In genomic region chr17:82022310-82022980, GRCh38 we compare ENCODE assay signal across 1 cellular context.
TF ChIP-seq lines count a peak whose summit lies in the region.

Gene CENPX, minus strand, starts transcription at chr17:82022878. Its CDS starts 17 bp downstream, at chr17:82022861.

TF ChIP-seq in HEK293, 187 proteins besides CTCF, POLR2A, EP300 and RAD21 (continued from another document):
- TF ChIP-seq, protein P1, sequence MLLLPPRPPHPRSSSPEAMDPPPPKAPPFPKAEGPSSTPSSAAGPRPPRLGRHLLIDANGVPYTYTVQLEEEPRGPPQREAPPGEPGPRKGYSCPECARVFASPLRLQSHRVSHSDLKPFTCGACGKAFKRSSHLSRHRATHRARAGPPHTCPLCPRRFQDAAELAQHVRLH (tag by site-specific recombination; IDR thresholded peaks at IDR 0.05), result no peak
- TF ChIP-seq ZNF138 (tag by site-specific recombination; IDR thresholded peaks at IDR 0.05; ENCODE audit: borderline replicate concordance) (no peak), ZBTB11 (tag by site-specific recombination; conservative IDR thresholded peaks at IDR 0.05; ENCODE audit: low read depth) (0 out of 2 replicates have a peak, but pooled peaks have one; percentile 32)
